Comparison of ENCODE assay signal across 17 cellular contexts in genomic region chr5:171205375-171205774, GRCh38.
"Had no signal": no experiment of that assay in that cellular context is flagged by ENCODE, and none has a peak within 500 bp of the region (broad histone marks: within the 10 kb centered on the region; RNA-seq: fewer than 3 reads in every experiment).

No MANE protein-coding gene starts in this region.

- H3K4me1 ChIP-seq: right lobe of liver, transverse colon had no signal

- H3K4me1 Mint-ChIP-seq: activated CD4-positive, alpha-beta memory T cell treated with anti-CD3 and anti-CD28 coated beads, Interleukin-2, amount 10 ng/mL, durations not matched to agents 7 days and 5 days; activated CD4-positive, alpha-beta T cell treated with anti-CD3 and anti-CD28 coated beads for 36 hours had no signal

- H3K27me3 ChIP-seq: brain microvascular endothelial cell, right lobe of liver, transverse colon had no signal

- H3K27ac Mint-ChIP-seq: activated CD4-positive, alpha-beta memory T cell treated with anti-CD3 and anti-CD28 coated beads, Interleukin-2, amount 10 ng/mL, durations not matched to agents 7 days and 5 days; activated CD4-positive, alpha-beta T cell treated with anti-CD3 and anti-CD28 coated beads for 36 hours; activated naive CD8-positive, alpha-beta T cell; mesothelial cell of epicardium; stimulated activated naive B cell treated with anti-CD40 and anti-IgM and Interleukin-4, amounts not matched to agents 10 μg/mL and 1 μg/mL and 100 μg/mL, for 72 hours had no signal

- H3K36me3 Mint-ChIP-seq: activated naive CD8-positive, alpha-beta T cell; mesothelial cell of epicardium; stimulated activated naive B cell treated with anti-CD40 and anti-IgM and Interleukin-4, amounts not matched to agents 10 μg/mL and 1 μg/mL and 100 μg/mL, for 72 hours had no signal

- H3K36me3 ChIP-seq: brain microvascular endothelial cell, transverse colon had no signal

- DNase-seq: activated CD4-positive, alpha-beta memory T cell treated with anti-CD3 and anti-CD28 coated beads, Interleukin-2, amount 10 ng/mL, durations not matched to agents 7 days and 5 days; activated CD4-positive, alpha-beta T cell treated with anti-CD3 and anti-CD28 coated beads for 36 hours; activated gamma-delta T cell; activated T-cell treated with anti-CD3 and anti-CD28 coated beads, Interleukin-2, amount 50 U/mL, for 48 hours; amygdala; brain microvascular endothelial cell; cerebellar nuclear complex; dermis blood vessel endothelial cell; hypothalamus; kidney glomerular epithelial cell; right lobe of liver; stimulated activated naive B cell treated with anti-CD40 and anti-IgM and Interleukin-4, amounts not matched to agents 10 μg/mL and 1 μg/mL and 100 μg/mL, for 72 hours; T-helper 9 cell; transverse colon had no signal

- H3K27ac ChIP-seq: brain microvascular endothelial cell, right lobe of liver, transverse colon, VCaP had no signal

- H3K9me3 ChIP-seq: right lobe of liver, transverse colon had no signal

- H3K4me3 Mint-ChIP-seq: activated CD4-positive, alpha-beta memory T cell treated with anti-CD3 and anti-CD28 coated beads, Interleukin-2, amount 10 ng/mL, durations not matched to agents 7 days and 5 days; activated CD4-positive, alpha-beta T cell treated with anti-CD3 and anti-CD28 coated beads for 36 hours; activated naive CD8-positive, alpha-beta T cell; mesothelial cell of epicardium; stimulated activated naive B cell treated with anti-CD40 and anti-IgM and Interleukin-4, amounts not matched to agents 10 μg/mL and 1 μg/mL and 100 μg/mL, for 72 hours had no signal

- H3K9me3 Mint-ChIP-seq: activated CD4-positive, alpha-beta memory T cell treated with anti-CD3 and anti-CD28 coated beads, Interleukin-2, amount 10 ng/mL, durations not matched to agents 7 days and 5 days; mesothelial cell of epicardium; stimulated activated naive B cell treated with anti-CD40 and anti-IgM and Interleukin-4, amounts not matched to agents 10 μg/mL and 1 μg/mL and 100 μg/mL, for 72 hours had no signal

- H3K4me3 ChIP-seq: right lobe of liver, transverse colon had no signal

- ATAC-seq: activated CD4-positive, alpha-beta T cell treated with anti-CD3 and anti-CD28 coated beads for 36 hours; right lobe of liver; stimulated activated naive B cell treated with anti-CD40 and anti-IgM and Interleukin-4, amounts not matched to agents 10 μg/mL and 1 μg/mL and 100 μg/mL, for 72 hours had no signal
